ENCODE assay signal across 6 cellular contexts in genomic region chr20:45797955-45798354, GRCh38. TPM values are rescaled to one million over a fixed set of nuclear protein-coding genes. Genes with fewer than 3 reads are reported as not detected.
"Had no signal": no experiment of that assay in that cellular context is flagged by ENCODE, and none has a peak within 500 bp of the region (broad histone marks: within the 10 kb centered on the region; RNA-seq: fewer than 3 reads in every experiment).

No MANE protein-coding gene starts in this region.

RNA-seq across cellular contexts. Expression of gene WFDC3, which starts 6.3 kb away (rescaled TPM):
- total RNA-seq: H1, H7, H9 had no signal

RNA-seq across cellular contexts. Expression of gene TNNC2, which starts 29.2 kb away (rescaled TPM):
- total RNA-seq: GM23248, H4, HFFc6 had no signal
